Comparison of ENCODE assay signal across 8 cellular contexts in genomic region chr20:35276408-35276807, GRCh38. TPM values are rescaled to one million over a fixed set of nuclear protein-coding genes. Genes with fewer than 3 reads are reported as not detected.
DNase-seq lines count a peak whose midpoint lies in the region; ATAC-seq and TF ChIP-seq lines count a peak whose summit lies in the region.

No MANE protein-coding gene starts in this region.

- H3K9ac ChIP-seq in OCI-LY3 (ENCODE audit: low read length): peak overlapping the region; percentile 97

- H3K36me3 Mint-ChIP-seq in endothelial cell (ENCODE audit: low read depth, unreplicated experiment): peaks cover 34% of the 10 kb centered on the region

- no peaks in the 10 kb centered on the region for H3K9me2 ChIP-seq in DOHH2 (replicated peaks; ENCODE audit: control insufficient read depth, low read length)

- H3K36me3 ChIP-seq in DOHH2 (ENCODE audit: control insufficient read depth, low read length): peaks cover 48% of the 10 kb centered on the region
- peaks cover 42% of the 10 kb centered on the region for H3K36me3 ChIP-seq in OCI-LY3 (replicated peaks; ENCODE audit: low read depth, low read length)
- peaks cover 2 to 60% of the 10 kb centered on the region in 2 donors for H3K36me3 ChIP-seq in psoas muscle (ENCODE audit: insufficient read depth in 1 of 2, low read depth in 1 of 2)

- no peaks in the 10 kb centered on the region for H3K9me3 Mint-ChIP-seq in endothelial cell (ENCODE audit: unreplicated experiment)

- peaks cover 6% of the 10 kb centered on the region for H3K4me1 Mint-ChIP-seq in endothelial cell (ENCODE audit: unreplicated experiment)

- H3F3A ChIP-seq in DOHH2 (ENCODE audit: control insufficient read depth, insufficient read depth): peaks cover 17% of the 10 kb centered on the region

- no peak overlapping the region for H3K27ac Mint-ChIP-seq in endothelial cell (ENCODE audit: unreplicated experiment)

- no peak for TF ChIP-seq CTCF in DOHH2 (IDR thresholded peaks at IDR 0.05; ENCODE audit: low read depth, low read length, poor library complexity, severe bottlenecking)
- no peak for TF ChIP-seq CTCF in OCI-LY3 (IDR thresholded peaks at IDR 0.05; ENCODE audit: low read depth, low read length)
- no peak for TF ChIP-seq CTCF in endothelial cell (IDR thresholded peaks at IDR 0.05; ENCODE audit: unreplicated experiment)
- no peak for TF ChIP-seq CTCF in psoas muscle (IDR thresholded peaks at IDR 0.05)

- DNase-seq in endothelial cell (ENCODE audit: low spot score) (no peak), psoas muscle (no peak), NCI-H1092 (lab: John Stamatoyannopoulos, UW) (no peak), SKM-1 (lab: John Stamatoyannopoulos, UW; ENCODE audit: unreplicated experiment) (no peak), nucleus accumbens (lab: John Stamatoyannopoulos, UW) (no peak)

- H3K4me3 ChIP-seq in DOHH2 (ENCODE audit: low read length): peak overlapping the region; percentile 98
- peak overlapping the region; percentile 95 for H3K4me3 ChIP-seq in OCI-LY3 (ENCODE audit: low read length)
- H3K4me3 ChIP-seq in psoas muscle: peak overlapping the region; percentile 93

- no peak overlapping the region for H2AFZ ChIP-seq in OCI-LY3 (ENCODE audit: low read depth, low read length)

- H3K9me3 ChIP-seq in DOHH2 (ENCODE audit: control insufficient read depth, insufficient read depth, low read length) (no peaks in the 10 kb centered on the region), OCI-LY3 (ENCODE audit: insufficient read depth, low read length) (no peaks in the 10 kb centered on the region), psoas muscle (no peaks in the 10 kb centered on the region)

- H4K20me1 ChIP-seq in DOHH2 (ENCODE audit: control insufficient read depth, insufficient read depth, low read depth, low read length): peaks cover 5% of the 10 kb centered on the region; the same call in 1 of the 2 replicates
- peaks cover 6% of the 10 kb centered on the region; the same call in 1 of the 2 replicates for H4K20me1 ChIP-seq in OCI-LY3 (ENCODE audit: insufficient read depth, low read length)

- H3K4me2 ChIP-seq in DOHH2 (ENCODE audit: low read length) (peak overlapping the region; percentile 95), OCI-LY3 (ENCODE audit: low read length) (peak overlapping the region; percentile 99)

- WGBS in psoas muscle, 3 donors: 84 to 95% (median 88%) methylated on average over 6 of the region's 6 CpGs

- H3K27me3 Mint-ChIP-seq in endothelial cell (ENCODE audit: unreplicated experiment): peaks cover 29% of the 10 kb centered on the region

- ATAC-seq in psoas muscle (no peak), HG03196 (IDR thresholded peaks at IDR 0.05; ENCODE audit: unreplicated experiment) (no peak)

- H3K27me3 ChIP-seq in DOHH2 (ENCODE audit: control insufficient read depth, low read length) (no peaks in the 10 kb centered on the region), OCI-LY3 (ENCODE audit: low read depth, low read length) (no peaks in the 10 kb centered on the region), psoas muscle (ENCODE audit: insufficient read depth in 3 of 3, low read length in 2 of 3) (no peaks in the 10 kb centered on the region)

- H3K79me2 ChIP-seq in DOHH2 (ENCODE audit: control insufficient read depth, low read length): peaks cover 23% of the 10 kb centered on the region
- H3K79me2 ChIP-seq in OCI-LY3 (ENCODE audit: low read length): peaks cover 22% of the 10 kb centered on the region

- H3K4me1 ChIP-seq in DOHH2 (ENCODE audit: control insufficient read depth, low read length) (peaks cover 14% of the 10 kb centered on the region), OCI-LY3 (ENCODE audit: low read length) (peaks cover 23% of the 10 kb centered on the region), psoas muscle (peaks cover 8% of the 10 kb centered on the region)

- peak overlapping the region; percentile 96 for H3K4me3 Mint-ChIP-seq in endothelial cell (ENCODE audit: unreplicated experiment)

- H3K27ac ChIP-seq in DOHH2 (ENCODE audit: low read depth, low read length) (no peak overlapping the region), OCI-LY3 (ENCODE audit: low read length) (no peak overlapping the region), psoas muscle (peak overlapping the region; percentile 97)

- intact Hi-C loops in psoas muscle (cut with DNase I): loop anchor here in 1 of 2 donors (10.0 kb wide), 2 partner anchors 132 to 442 kb away; partner anchors contain the start of gene EDEM2

RNA-seq across cellular contexts. Expression of gene MMP24OS, which starts 1.5 kb away (rescaled TPM):
- 80.7 TPM for total RNA-seq in endothelial cell (ENCODE audit: unreplicated experiment)
- total RNA-seq in psoas muscle: 10 to 100 TPM; 25.1 to 40.6 (median 27.2) TPM
- polyA plus RNA-seq in psoas muscle: 10 to 100 TPM; 10.4 to 22.5 (median 19.3) TPM

RNA-seq across cellular contexts. Expression of gene EIF6, which starts 8.2 kb away (rescaled TPM):
- total RNA-seq in endothelial cell (ENCODE audit: unreplicated experiment): 120 TPM
- 10 to 100 TPM; 44.3 to 65.5 (median 52.6) TPM for total RNA-seq in psoas muscle
- polyA plus RNA-seq in psoas muscle: 100 to 1,000 TPM in 1 of 3 donors, 10 to 100 TPM in 2; 63.0 to 169 (median 71.1) TPM

RNA-seq across cellular contexts. Expression of gene FAM83C, which starts 15.8 kb away (rescaled TPM):
- total RNA-seq in endothelial cell (ENCODE audit: unreplicated experiment) (not detected), psoas muscle (not detected)
- under 1 TPM; 0.04 to 0.07 (median 0.04) TPM for polyA plus RNA-seq in psoas muscle

RNA-seq across cellular contexts. Expression of gene MMP24, which starts 49.9 kb away (rescaled TPM):
- total RNA-seq in endothelial cell (ENCODE audit: unreplicated experiment) (9.1 TPM), psoas muscle (under 1 TPM in 3 of 4 donors, not detected in 1; 0.17 to 0.27 (median 0.20) TPM)
- polyA plus RNA-seq in psoas muscle: under 1 TPM; 0.01 to 0.07 (median 0.04) TPM
